28 cellular contexts compared by ENCODE assay signal in the genomic region with DNA sequence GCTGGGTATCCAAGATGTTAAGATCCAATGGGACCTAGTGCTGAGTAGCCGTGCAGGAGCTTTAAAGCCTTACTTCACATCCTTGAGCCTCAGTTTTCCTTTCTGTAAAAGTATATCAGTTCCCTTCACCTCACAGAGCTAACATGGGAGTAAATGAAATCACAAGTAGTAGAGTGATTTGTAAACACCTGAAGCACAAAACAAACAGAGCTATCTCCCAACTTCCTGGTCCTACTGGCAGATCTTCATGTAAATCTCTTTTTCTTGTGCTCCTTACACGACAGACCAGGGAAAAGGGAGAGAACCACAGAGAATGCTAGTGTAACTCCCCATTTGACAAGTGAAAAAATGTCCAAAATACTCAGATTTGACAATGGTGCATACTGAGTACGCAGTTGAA.
"Had no signal": no experiment of that assay in that cellular context is flagged by ENCODE, and none has a peak within 500 bp of the region (broad histone marks: within the 10 kb centered on the region; RNA-seq: fewer than 3 reads in every experiment).

No MANE protein-coding gene starts in this region.

- H3K4me1 ChIP-seq: ascending aorta, breast epithelium, colonic mucosa, esophagus squamous epithelium, gastroesophageal sphincter had no signal

- H3K27me3 ChIP-seq: adrenal gland, ascending aorta, breast epithelium, cardiac muscle cell, colonic mucosa, esophagus squamous epithelium, gastroesophageal sphincter had no signal

- H3K4me3 ChIP-seq: adrenal gland, ascending aorta, breast epithelium, cardiac muscle cell, colonic mucosa, esophagus squamous epithelium, gastroesophageal sphincter had no signal

- H3K9me3 ChIP-seq: adrenal gland, ascending aorta, breast epithelium, colonic mucosa, esophagus squamous epithelium, gastroesophageal sphincter had no signal

- ATAC-seq: activated CD4-positive, alpha-beta T cell treated with anti-CD3 and anti-CD28 coated beads for 36 hours; activated CD8-positive, alpha-beta memory T cell treated with anti-CD3 and anti-CD28 coated beads, Interleukin-2, amount 10 ng/mL, durations not matched to agents 7 days and 5 days; activated CD8-positive, alpha-beta T cell treated with anti-CD3 and anti-CD28 coated beads, Interleukin-2, amount 10 ng/mL, durations not matched to agents 7 days and 5 days; activated naive CD8-positive, alpha-beta T cell treated with anti-CD3 and anti-CD28 coated beads, Interleukin-2, amount 50 U/mL, for 24 hours; gastroesophageal sphincter had no signal

- DNase-seq: activated CD4-positive, alpha-beta memory T cell treated with anti-CD3 and anti-CD28 coated beads for 36 hours; activated CD4-positive, alpha-beta T cell treated with anti-CD3 and anti-CD28 coated beads for 36 hours; activated CD4-positive, alpha-beta T cell treated with anti-CD3 and anti-CD28 coated beads, Interleukin-2, amount 10 ng/mL, durations not matched to agents 24 days and 14 days; activated CD4-positive, CD25-positive, alpha-beta regulatory T cell; activated CD4-positive, CD25-positive, alpha-beta regulatory T cell treated with anti-CD3 and anti-CD28 coated beads, Interleukin-2, amount 50 U/mL, for 72 hours; activated CD8-positive, alpha-beta memory T cell treated with anti-CD3 and anti-CD28 coated beads, Interleukin-2, amount 10 ng/mL, durations not matched to agents 7 days and 5 days; activated CD8-positive, alpha-beta memory T cell treated with anti-CD3 and anti-CD28 coated beads, Interleukin-2, amount 50 U/mL, for 4 hours; activated CD8-positive, alpha-beta T cell treated with anti-CD3 and anti-CD28 coated beads, Interleukin-2, amount 10 ng/mL, durations not matched to agents 7 days and 5 days; activated effector memory CD4-positive, alpha-beta T cell treated with anti-CD3 and anti-CD28 coated beads, Interleukin-2, amount 50 U/mL, for 16 hours; activated naive CD4-positive, alpha-beta T cell treated with anti-CD3 and anti-CD28 coated beads for 36 hours; activated naive CD8-positive, alpha-beta T cell treated with anti-CD3 and anti-CD28 coated beads for 36 hours; activated naive CD8-positive, alpha-beta T cell treated with anti-CD3 and anti-CD28 coated beads, Interleukin-2, amount 50 U/mL, for 24 hours; activated T-cell treated with anti-CD3 and anti-CD28 coated beads, Interleukin-2, amount 50 U/mL, for 1 hour; activated T-cell treated with anti-CD3 and anti-CD28 coated beads, Interleukin-2, amount 50 U/mL, for 48 hours; adrenal gland; amygdala; central memory CD4-positive, alpha-beta T cell; cerebellar nuclear complex; colonic mucosa; effector CD8-positive, alpha-beta T cell; esophagus squamous epithelium; foreskin melanocyte; T-helper 2 cell had no signal

- H3K27ac ChIP-seq: adrenal gland, ascending aorta, breast epithelium, cardiac muscle cell, colonic mucosa, epithelial cell of prostate, esophagus squamous epithelium, gastroesophageal sphincter had no signal
